In genomic region chr10:17116193-17116592, GRCh38 we compare ENCODE assay signal across 23 cellular contexts. TPM values are rescaled to one million over a fixed set of nuclear protein-coding genes. Genes with fewer than 3 reads are reported as not detected.
DNase-seq lines count a peak whose midpoint lies in the region; ATAC-seq, FAIRE-seq and TF ChIP-seq lines count a peak whose summit lies in the region.
"Had no signal": no experiment of that assay in that cellular context is flagged by ENCODE, and none has a peak within 500 bp of the region (broad histone marks: within the 10 kb centered on the region; RNA-seq: fewer than 3 reads in every experiment).

No MANE protein-coding gene starts in this region.

- FAIRE-seq in kidney (lab: Jason Lieb, UNC): no peak
- FAIRE-seq: D721Med had no signal

- H3K4me3 ChIP-seq in SK-N-SH (ENCODE audit: low read depth in 2 of 2, low read length in 1 of 2) (no peak overlapping the region), RWPE2 (ENCODE audit: severe bottlenecking) (no peak overlapping the region), kidney (ENCODE audit: low read length in 2 of 2) (no peak overlapping the region)
- H3K4me3 ChIP-seq: BLaER1, HAP-1, K562 had no signal

- peak; percentile 18; the same call in 1 of the 3 replicates for ATAC-seq in SK-N-SH treated with all-trans-retinoic acid at 6 μM for 48 hours
- ATAC-seq in RWPE2 (ENCODE audit: low read depth): no peak
- no peak for ATAC-seq in omental fat pad (ENCODE audit: low FRiP score)
- ATAC-seq: CD8-positive, alpha-beta T cell had no signal

- no peaks in the 10 kb centered on the region for H3K79me2 ChIP-seq in SK-N-SH (ENCODE audit: insufficient read depth)

- no peak overlapping the region for H2AFZ ChIP-seq in SK-N-SH (ENCODE audit: low read depth)

- TF ChIP-seq CTCF in SK-N-SH (IDR thresholded peaks at IDR 0.05) (no peak), RWPE2 (IDR thresholded peaks at IDR 0.05; ENCODE audit: poor library complexity, severe bottlenecking) (no peak), kidney (IDR thresholded peaks at IDR 0.05; ENCODE audit: borderline replicate concordance, extremely low read depth, insufficient read depth) (no peak), omental fat pad (IDR thresholded peaks at IDR 0.05) (no peak)

- peaks cover 30% of the 10 kb centered on the region for H3F3A ChIP-seq in SK-N-SH (replicated peaks; ENCODE audit: insufficient read depth)

- H3K4me2 ChIP-seq in SK-N-SH: no peak overlapping the region
- H3K4me2 ChIP-seq: BLaER1 had no signal

- H3K36me3 ChIP-seq in SK-N-SH (replicated peaks in 1 of 2; ENCODE audit: control insufficient read depth in 1 of 2, insufficient read depth in 2 of 2, low read length in 1 of 2) (no peaks in the 10 kb centered on the region), RWPE2 (ENCODE audit: low read depth) (no peaks in the 10 kb centered on the region), kidney (ENCODE audit: control insufficient read depth in 1 of 2, insufficient read depth in 2 of 2, low read length in 2 of 2) (peaks cover 0 to 23% of the 10 kb centered on the region in 2 donors)
- H3K36me3 ChIP-seq: BLaER1, HAP-1 had no signal

- TF ChIP-seq RAD21 in SK-N-SH (IDR thresholded peaks at IDR 0.05; ENCODE audit: low read length): no peak

- no peaks in the 10 kb centered on the region for H3K9me2 ChIP-seq in SK-N-SH

- H3K9ac ChIP-seq in SK-N-SH: no peak overlapping the region
- no peak overlapping the region for H3K9ac ChIP-seq in kidney (ENCODE audit: low read length in 2 of 2)
- H3K9ac ChIP-seq: BLaER1 had no signal

- H3K9me3 ChIP-seq in SK-N-SH: no peaks in the 10 kb centered on the region
- H3K9me3 ChIP-seq in RWPE2 (ENCODE audit: severe bottlenecking): no peaks in the 10 kb centered on the region
- H3K9me3 ChIP-seq in kidney (ENCODE audit: control insufficient read depth in 1 of 2, low read length in 2 of 2): no peaks in the 10 kb centered on the region
- H3K9me3 ChIP-seq: BLaER1, HAP-1 had no signal

- WGBS in SK-N-SH (ENCODE audit: low lambda C conversion rate): 89% methylated on average over 5 of the region's 5 CpGs

- H3K27me3 ChIP-seq in SK-N-SH (ENCODE audit: insufficient read depth) (no peaks in the 10 kb centered on the region), RWPE2 (ENCODE audit: insufficient read depth, poor library complexity, severe bottlenecking) (no peaks in the 10 kb centered on the region)
- H3K27me3 ChIP-seq: BLaER1 had no signal

- CTCF ChIA-PET in SK-N-SH (lab: Yijun Ruan, JAX): no interaction called here

- H3K4me1 ChIP-seq in SK-N-SH (ENCODE audit: control insufficient read depth in 1 of 2, insufficient read depth in 2 of 2, low read depth in 1 of 2, low read length in 1 of 2): peaks cover 0 to 3% of the 10 kb centered on the region in 2 experiments; a peak in 2 of 4 replicates
- peaks cover 15% of the 10 kb centered on the region for H3K4me1 ChIP-seq in RWPE2 (ENCODE audit: insufficient read depth, poor library complexity, severe bottlenecking)
- H3K4me1 ChIP-seq in kidney (ENCODE audit: control insufficient read depth in 1 of 2, insufficient read depth in 1 of 2, low read depth in 1 of 2, low read length in 2 of 2): peaks cover 0 to 4% of the 10 kb centered on the region in 2 donors
- H3K4me1 ChIP-seq: BLaER1, HAP-1 had no signal

- no peak for DNase-seq in SK-N-SH
- no peak for DNase-seq in RWPE2 (ENCODE audit: low spot score)
- no peak for DNase-seq in kidney
- no peak for DNase-seq in effector CD4-positive, alpha-beta T cell
- no peak for DNase-seq in omental fat pad (ENCODE audit: low spot score)
- no peak for DNase-seq in NCI-H2171 (lab: John Stamatoyannopoulos, UW)
- no peak for DNase-seq in inferior parietal cortex (ENCODE audit: extremely low spot score)
- DNase-seq: 8988T; CD8-positive, alpha-beta T cell; DMS79 treated with DMSO at 0.1 percent for 48 hours; MV-4-11; NCI-H1417 treated with DMSO at 0.1 percent for 48 hours; NCI-H2029; NCI-H2171 treated with DMSO at 0.1 percent for 48 hours; NCI-H446 treated with DMSO at 0.1 percent for 48 hours; NCI-H774; SHP77 had no signal

- no peak for TF ChIP-seq EP300 in SK-N-SH (IDR thresholded peaks at IDR 0.05; ENCODE audit: borderline replicate concordance in 1 of 2, low read depth in 1 of 2, low read length in 1 of 2)

- no peaks in the 10 kb centered on the region for H4K20me1 ChIP-seq in SK-N-SH (ENCODE audit: insufficient read depth)
- H4K20me1 ChIP-seq: BLaER1 had no signal

- peak overlapping the region in 1 of 2 experiments; percentile 57; a peak in 2 of 4 replicates for H3K27ac ChIP-seq in SK-N-SH (ENCODE audit: low read depth in 2 of 2, low read length in 1 of 2)
- H3K27ac ChIP-seq in RWPE2 (ENCODE audit: poor library complexity, severe bottlenecking): peak overlapping the region; percentile 55
- peak overlapping the region; percentile 8 to 24 for H3K27ac ChIP-seq in kidney (ENCODE audit: low read depth in 2 of 2, low read length in 2 of 2)
- H3K27ac ChIP-seq: BLaER1, HL-60 had no signal

- intact Hi-C loops in kidney (cut with DNase I): no loop called here

- POLR2A ChIA-PET in SK-N-SH (lab: Yijun Ruan, JAX): no interaction called here

TF ChIP-seq in SK-N-SH treated with all-trans-retinoic acid at 6 μM for 48 hours, 23 proteins besides CTCF, POLR2A, EP300 and RAD21 (continues in another document):
- TF ChIP-seq TOX (CRISPR knock-in tag; IDR thresholded peaks at IDR 0.05; ENCODE audit: borderline replicate concordance): no peak
- no peak for TF ChIP-seq SNAI2 (CRISPR knock-in tag; IDR thresholded peaks at IDR 0.05)
- TF ChIP-seq ESRRG (CRISPR knock-in tag; IDR thresholded peaks at IDR 0.05): no peak
- no peak for TF ChIP-seq BACH2 (CRISPR knock-in tag; IDR thresholded peaks at IDR 0.05; ENCODE audit: borderline replicate concordance)
- no peak for TF ChIP-seq ZNF8 (CRISPR knock-in tag; IDR thresholded peaks at IDR 0.05)
- TF ChIP-seq ISL1 (CRISPR knock-in tag; IDR thresholded peaks at IDR 0.05): no peak
- TF ChIP-seq PPARA (CRISPR knock-in tag; IDR thresholded peaks at IDR 0.05; ENCODE audit: borderline replicate concordance): no peak
- TF ChIP-seq ZNF565 (CRISPR knock-in tag; conservative IDR thresholded peaks at IDR 0.05; ENCODE audit: low read depth): no peak

TF ChIP-seq in SK-N-SH, 30 proteins besides CTCF, POLR2A, EP300 and RAD21 (continues in another document):
- TF ChIP-seq IRF3 (IDR thresholded peaks at IDR 0.05; ENCODE audit: low read depth, low read length) (no peak), REST (IDR thresholded peaks at IDR 0.05; ENCODE audit: low read depth, low read length) (no peak), GABPA (IDR thresholded peaks at IDR 0.05; ENCODE audit: low read depth) (no peak), RCOR1 (IDR thresholded peaks at IDR 0.05; ENCODE audit: low read length) (no peak), CHD2 (IDR thresholded peaks at IDR 0.05; ENCODE audit: low read length, partially characterized antibody) (no peak), ZBTB33 (IDR thresholded peaks at IDR 0.05; ENCODE audit: borderline replicate concordance, low read depth) (no peak), RFX5 (IDR thresholded peaks at IDR 0.05; ENCODE audit: low read length) (no peak)

RNA-seq across cellular contexts. Expression of gene CUBN, which starts 13.4 kb away (rescaled TPM):
- 2.4 and 2.7 TPM in 2 replicates for polyA plus RNA-seq in SK-N-SH (2012; rRNA removed)
- 3.5 and 4.0 TPM in 2 replicates for polyA plus RNA-seq in SK-N-SH (2012; cell fraction: cytosol; rRNA removed)
- 1.1 and 2.5 TPM in 2 replicates for polyA plus RNA-seq in SK-N-SH (2012; cell fraction: nucleus; rRNA removed)
- 14.8 TPM for total RNA-seq in kidney
- polyA plus RNA-seq in kidney (ENCODE audit: insufficient read depth, low read depth, low replicate concordance): 31.6 TPM
- total RNA-seq in omental fat pad: 1 to 10 TPM; 1.6 to 4.5 (median 2.2) TPM
